In genomic region chr1:15100369-15101111, GRCh38 we compare ENCODE assay signal across 8 cellular contexts. TPM values are rescaled to one million over a fixed set of nuclear protein-coding genes. Genes with fewer than 3 reads are reported as not detected.
DNase-seq lines count a peak whose midpoint lies in the region; ATAC-seq, FAIRE-seq and TF ChIP-seq lines count a peak whose summit lies in the region.

No MANE protein-coding gene starts in this region.

- WGBS in esophagus squamous epithelium, 2 donors = 21 to 38% methylated on average over 18 to 19 of the region's 23 CpGs
- WGBS in transverse colon (ENCODE audit: low coverage in 1 of 2), 2 donors = 28% methylated on average over 23 of the region's 23 CpGs; no CpG with 5 or more reads in 1 of the 2 donors

- H3K4me1 ChIP-seq in esophagus squamous epithelium (peaks cover 0 to 7% (median 0%) of the 10 kb centered on the region in 3 donors), neural progenitor cell (no peaks in the 10 kb centered on the region), transverse colon (no peaks in the 10 kb centered on the region)

- in situ Hi-C loops in transverse colon (cut with MboI; ENCODE audit: low pct_ligation_motif_present in 1 of 4, low pct_unique_long_range_greater_than_20kb in 1 of 4, low sequenced_read_pairs in 3 of 4) = no loop called here

- H4K20me1 ChIP-seq in neural progenitor cell (ENCODE audit: low read depth) = no peaks in the 10 kb centered on the region

- H3K27ac ChIP-seq in esophagus squamous epithelium (no peak overlapping the region), neural progenitor cell (no peak overlapping the region), transverse colon (no peak overlapping the region)

- peak; percentile 8 to 18 for DNase-seq in AML-193 (lab: John Stamatoyannopoulos, UW)
- DNase-seq in GM19239 (ENCODE audit: insufficient read length, low spot score) = peak; percentile 62
- DNase-seq in NCI-H460 (ENCODE audit: extremely low read depth, low read depth) = peak; percentile 25
- DNase-seq in activated T-cell treated with anti-CD3 and anti-CD28 coated beads for 1 hour (ENCODE audit: low read depth) = peak; percentile 27
- DNase-seq in esophagus squamous epithelium (lab: John Stamatoyannopoulos, UW) = no peak
- peak; percentile 76 for DNase-seq in neural progenitor cell (ENCODE audit: low spot score)
- peak; percentile 44 for DNase-seq in transverse colon

- TF ChIP-seq POLR2A in esophagus squamous epithelium (IDR thresholded peaks at IDR 0.05) (no peak), transverse colon (IDR thresholded peaks at IDR 0.05) (no peak)

- peaks cover 0 to 10% (median 4%) of the 10 kb centered on the region in 3 donors for H3K9me3 ChIP-seq in esophagus squamous epithelium
- no peaks in the 10 kb centered on the region for H3K9me3 ChIP-seq in neural progenitor cell (ENCODE audit: low read depth)
- H3K9me3 ChIP-seq in transverse colon = peaks cover 0 to 8% of the 10 kb centered on the region in 2 donors

- intact Hi-C loops in esophagus squamous epithelium (cut with DNase I) (no loop called here), transverse colon (cut with DNase I; ENCODE audit: low total_unique reads) (no loop called here)

- H2AFZ ChIP-seq in neural progenitor cell (replicated peaks) = no peak overlapping the region

- FAIRE-seq in GM19239 (lab: Jason Lieb, UNC) = peak; percentile 81

- no peak overlapping the region for H3K9ac ChIP-seq in neural progenitor cell

- peaks cover 9% of the 10 kb centered on the region for H3K9me3 Mint-ChIP-seq in neural progenitor cell

- H3K79me2 ChIP-seq in neural progenitor cell (ENCODE audit: low read depth) = no peaks in the 10 kb centered on the region

- no peak overlapping the region for H3K27ac Mint-ChIP-seq in neural progenitor cell

- H3K36me3 ChIP-seq in esophagus squamous epithelium (no peaks in the 10 kb centered on the region), neural progenitor cell (no peaks in the 10 kb centered on the region), transverse colon (no peaks in the 10 kb centered on the region)

- H3K36me3 Mint-ChIP-seq in neural progenitor cell = peaks cover 7% of the 10 kb centered on the region

- H3K4me3 ChIP-seq in esophagus squamous epithelium = no peak overlapping the region
- no peak overlapping the region for H3K4me3 ChIP-seq in neural progenitor cell
- no peak overlapping the region for H3K4me3 ChIP-seq in transverse colon

- TF ChIP-seq CTCF in esophagus squamous epithelium (IDR thresholded peaks at IDR 0.05) (peak; percentile 63 to 96 (median 88)), neural progenitor cell (IDR thresholded peaks at IDR 0.05) (peak; percentile 96), transverse colon (IDR thresholded peaks at IDR 0.05) (peak; percentile 83 to 94 (median 89))

- H3K4me1 Mint-ChIP-seq in neural progenitor cell = peaks cover 21% of the 10 kb centered on the region

- no peaks in the 10 kb centered on the region for H3F3A ChIP-seq in neural progenitor cell (ENCODE audit: low read depth)

- H3K27me3 ChIP-seq in esophagus squamous epithelium = peaks cover 0 to 28% (median 0%) of the 10 kb centered on the region in 4 donors
- H3K27me3 ChIP-seq in neural progenitor cell = peaks cover 16% of the 10 kb centered on the region
- peaks cover 10% of the 10 kb centered on the region for H3K27me3 ChIP-seq in transverse colon

- H3K4me3 Mint-ChIP-seq in neural progenitor cell = no peak overlapping the region

- no peak for TF ChIP-seq EP300 in transverse colon (IDR thresholded peaks at IDR 0.05; ENCODE audit: low read depth)

- peaks cover 18% of the 10 kb centered on the region for H3K27me3 Mint-ChIP-seq in neural progenitor cell (ENCODE audit: insufficient read depth, low read depth)

- ATAC-seq in HG02588 (IDR thresholded peaks at IDR 0.05; ENCODE audit: unreplicated experiment) = no peak

- no peak overlapping the region for H3K4me2 ChIP-seq in neural progenitor cell

RNA-seq across cellular contexts. Expression of gene TMEM51, which starts 53.0 kb away (rescaled TPM):
- total RNA-seq in NCI-H460 (2014; rRNA removed; shearing (Covaris generic)) = 6.3 and 6.4 TPM in 2 replicates
- 7.4 and 7.8 TPM in 2 replicates for polyA plus RNA-seq in NCI-H460 (2014; cell fraction: nucleus; rRNA removed)
- 10 to 100 TPM; 11.6 to 23.7 (median 17.7) TPM for total RNA-seq in esophagus squamous epithelium
- total RNA-seq in neural progenitor cell (ENCODE audit: low replicate concordance) = 5.2 and 6.2 TPM in 2 replicates
- 10 to 100 TPM; 17.7 to 32.9 (median 22.9) TPM for total RNA-seq in transverse colon
